Comparison of ENCODE assay signal across 8 cellular contexts in genomic region chr17:50865868-50866260, GRCh38. TPM values are rescaled to one million over a fixed set of nuclear protein-coding genes. Genes with fewer than 3 reads are reported as not detected.
DNase-seq lines count a peak whose midpoint lies in the region; ATAC-seq and TF ChIP-seq lines count a peak whose summit lies in the region.

No MANE protein-coding gene starts in this region.

- peak overlapping the region; percentile 69 for H3K27ac Mint-ChIP-seq in T-helper 1 cell treated with Interleukin-12 subunit alpha and Interleukin-12 subunit beta and Interleukin-4 antibody, amounts not matched to agents 30 μg/mL and 1 μg/mL, for 36 hours
- H3K27ac Mint-ChIP-seq in nephron progenitor cell, result no peak overlapping the region

- intact Hi-C loops in dorsolateral prefrontal cortex (cut with DNase I), result loop anchor here (1.0 to 10.0 kb wide), 3 partner anchors 65 to 289 kb away; partner anchors contain the start of gene NME1 (in 1 of the 2)

- DNase-seq in T-helper 1 cell, result no peak
- DNase-seq in dorsolateral prefrontal cortex, result no peak
- DNase-seq in nephron progenitor cell, result no peak
- no peak for DNase-seq in NOMO-1 treated with dmso at 0.1 percent for 144 hours (lab: John Stamatoyannopoulos, UW; ENCODE audit: unreplicated experiment)

- peak overlapping the region; percentile 91 for H3K27ac ChIP-seq in HUES64 (ENCODE audit: low read depth, low read length)
- H3K27ac ChIP-seq in dorsolateral prefrontal cortex, result peak overlapping the region; percentile 96 to 100 (median 100)

- peaks cover 14% of the 10 kb centered on the region; the same call in 1 of the 2 replicates for H3K4me1 ChIP-seq in HUES64 (ENCODE audit: insufficient read depth, low read length)

- no peaks in the 10 kb centered on the region for H3K27me3 ChIP-seq in HUES64 (ENCODE audit: insufficient read depth, low read length)
- H3K27me3 ChIP-seq in dorsolateral prefrontal cortex, result no peaks in the 10 kb centered on the region

- H3K4me3 ChIP-seq in HUES64 (ENCODE audit: low read length), result peak overlapping the region; percentile 88
- peak overlapping the region; percentile 63 to 98 (median 92) for H3K4me3 ChIP-seq in dorsolateral prefrontal cortex

- no peaks in the 10 kb centered on the region for H3K27me3 Mint-ChIP-seq in T-helper 1 cell treated with Interleukin-12 subunit alpha and Interleukin-12 subunit beta and Interleukin-4 antibody, amounts not matched to agents 30 μg/mL and 1 μg/mL, for 36 hours (ENCODE audit: low read depth)
- peaks cover 3% of the 10 kb centered on the region for H3K27me3 Mint-ChIP-seq in nephron progenitor cell (ENCODE audit: low read depth, poor library complexity)

- H3K36me3 ChIP-seq in HUES64 (ENCODE audit: insufficient read depth, low read length), result peaks cover 25% of the 10 kb centered on the region

- H3K4me3 Mint-ChIP-seq in T-helper 1 cell treated with Interleukin-12 subunit alpha and Interleukin-12 subunit beta and Interleukin-4 antibody, amounts not matched to agents 30 μg/mL and 1 μg/mL, for 36 hours, result peak overlapping the region; percentile 95
- H3K4me3 Mint-ChIP-seq in nephron progenitor cell, result peak overlapping the region; percentile 74

- H3K4me1 Mint-ChIP-seq in T-helper 1 cell treated with Interleukin-12 subunit alpha and Interleukin-12 subunit beta and Interleukin-4 antibody, amounts not matched to agents 30 μg/mL and 1 μg/mL, for 36 hours (ENCODE audit: low read depth), result peaks cover 33% of the 10 kb centered on the region
- H3K4me1 Mint-ChIP-seq in nephron progenitor cell, result peaks cover 55% of the 10 kb centered on the region

- TF ChIP-seq CTCF in dorsolateral prefrontal cortex (IDR thresholded peaks at IDR 0.05 in 54 of 56, conservative IDR thresholded peaks at IDR 0.05 in 2 of 56; ENCODE audit: low read depth in 1 of 56, partially characterized antibody in 56 of 56), result no peak
- no peak for TF ChIP-seq CTCF in nephron progenitor cell (IDR thresholded peaks at IDR 0.05)

- H3K36me3 Mint-ChIP-seq in T-helper 1 cell treated with Interleukin-12 subunit alpha and Interleukin-12 subunit beta and Interleukin-4 antibody, amounts not matched to agents 30 μg/mL and 1 μg/mL, for 36 hours (ENCODE audit: low read depth), result peaks cover 25% of the 10 kb centered on the region
- peaks cover 18% of the 10 kb centered on the region for H3K36me3 Mint-ChIP-seq in nephron progenitor cell (ENCODE audit: low read depth)

- peak overlapping the region; percentile 76 for H3K9ac ChIP-seq in HUES64 (ENCODE audit: low read depth, low read length)

- H3K9me3 Mint-ChIP-seq in T-helper 1 cell treated with Interleukin-12 subunit alpha and Interleukin-12 subunit beta and Interleukin-4 antibody, amounts not matched to agents 30 μg/mL and 1 μg/mL, for 36 hours, result no peaks in the 10 kb centered on the region
- no peaks in the 10 kb centered on the region for H3K9me3 Mint-ChIP-seq in nephron progenitor cell

- ATAC-seq in GM18858 (IDR thresholded peaks at IDR 0.05; ENCODE audit: unreplicated experiment) (no peak), HG03469 (IDR thresholded peaks at IDR 0.05; ENCODE audit: unreplicated experiment) (no peak)

- no peaks in the 10 kb centered on the region for H3K9me3 ChIP-seq in HUES64 (ENCODE audit: insufficient read depth, low read depth, low read length)

- WGBS in HUES64, result under 1% methylated on average over 53 of the region's 53 CpGs

RNA-seq across cellular contexts. Expression of gene TOB1, which starts 0.3 kb away (rescaled TPM):
- polyA plus RNA-seq in HUES64 (2013, experiment 1 of 2), result 16.8 TPM
- 18.9 TPM for polyA plus RNA-seq in HUES64 (2013, experiment 2 of 2)
- total RNA-seq in dorsolateral prefrontal cortex, result 10 to 100 TPM; 41.0 to 97.0 (median 58.6) TPM

RNA-seq across cellular contexts. Expression of gene WFIKKN2, which starts 30.5 kb away (rescaled TPM):
- polyA plus RNA-seq in HUES64 (2013, experiment 1 of 2), result 0.10 TPM
- 0.06 TPM for polyA plus RNA-seq in HUES64 (2013, experiment 2 of 2)
- 10 to 100 TPM in 1 of 120 experiments, 1 to 10 TPM in 40, under 1 TPM in 79; 0.27 to 16.6 (median 0.80) TPM for total RNA-seq in dorsolateral prefrontal cortex
